In genomic region chr16:23642246-23642774, GRCh38 we compare ENCODE assay signal across 8 cellular contexts. TPM values are rescaled to one million over a fixed set of nuclear protein-coding genes. Genes with fewer than 3 reads are reported as not detected.
DNase-seq lines count a peak whose midpoint lies in the region; ATAC-seq, FAIRE-seq and TF ChIP-seq lines count a peak whose summit lies in the region.

No MANE protein-coding gene starts in this region.

- in situ Hi-C loops in HepG2 (cut with HindIII; ENCODE audit: extremely low pct_ligation_motif_present, low pct_unique_long_range_greater_than_20kb) = no loop called here

- BruUV-seq in HepG2 (replicated peaks; lab: Mats Ljungman, UMichigan) = no TSS peak

- H3K27me3 ChIP-seq in HepG2 (ENCODE audit: control insufficient read depth in 1 of 2, insufficient read depth in 2 of 2, low read length in 2 of 2) (no peaks in the 10 kb centered on the region; a peak in 1 of 5 replicates), thymus (ENCODE audit: control insufficient read depth, insufficient read depth) (no peaks in the 10 kb centered on the region)

- ATAC-seq in activated CD8-positive, alpha-beta memory T cell treated with anti-CD3 and anti-CD28 coated beads, Interleukin-2, amount 10 ng/mL, durations not matched to agents 7 days and 5 days = no peak
- no peak for ATAC-seq in activated naive CD8-positive, alpha-beta T cell treated with anti-CD3 and anti-CD28 coated beads, Interleukin-2, amount 50 U/mL, for 24 hours
- ATAC-seq in HepG2 = no peak

- H3K27ac ChIP-seq in HepG2 (ENCODE audit: extremely low read length, insufficient read depth, low read length) (peak overlapping the region; percentile 89), thymus (ENCODE audit: low read depth) (no peak overlapping the region)

- POLR2A ChIA-PET in HepG2 (lab: Yijun Ruan, JAX) = interaction anchor here (1.1 to 2.7 kb wide), 10 partner anchors 9 to 104 kb away, joined by 3 to 20 read pairs (median 8); partner anchors contain the start of genes EARS2, NDUFAB1, PLK1 and UBFD1

- DNase-seq in activated CD8-positive, alpha-beta memory T cell treated with anti-CD3 and anti-CD28 coated beads, Interleukin-2, amount 10 ng/mL, durations not matched to agents 7 days and 5 days = no peak
- no peak for DNase-seq in activated CD8-positive, alpha-beta memory T cell treated with anti-CD3 and anti-CD28 coated beads, Interleukin-2, amount 50 U/mL, for 4 hours
- no peak for DNase-seq in activated naive CD8-positive, alpha-beta T cell treated with anti-CD3 and anti-CD28 coated beads, Interleukin-2, amount 50 U/mL, for 24 hours
- DNase-seq in HepG2 (ENCODE audit: low spot score) (no peak), DMS 273 treated with DMSO at 0.1 percent for 48 hours (lab: John Stamatoyannopoulos, UW) (no peak), SK-N-DZ (ENCODE audit: low spot score) (no peak)
- no peak for DNase-seq in stimulated activated CD4-positive, alpha-beta T cell treated with anti-CD3 and anti-CD28 coated beads, Interleukin-2, amount 100 ng/mL, for 24 hours

- H3K9me3 ChIP-seq in HepG2 (ENCODE audit: low read length) (no peaks in the 10 kb centered on the region), thymus (ENCODE audit: control insufficient read depth) (no peaks in the 10 kb centered on the region)

- no peak for TF ChIP-seq RAD21 in HepG2 (CRISPR knock-in tag; IDR thresholded peaks at IDR 0.05)

- peaks cover 9 to 32% of the 10 kb centered on the region in 2 experiments for H3K36me3 ChIP-seq in HepG2 (replicated peaks in 1 of 2; ENCODE audit: control insufficient read depth in 1 of 2, insufficient read depth in 2 of 2, low read length in 2 of 2)
- peaks cover 2% of the 10 kb centered on the region for H3K36me3 ChIP-seq in thymus (ENCODE audit: control insufficient read depth, insufficient read depth)

- WGBS in HepG2 (ENCODE audit: low lambda C conversion rate) = 8% methylated on average over 14 of the region's 14 CpGs
- WGBS in thymus = 87% methylated on average over 14 of the region's 14 CpGs

- H3K27me3 Mint-ChIP-seq in activated CD8-positive, alpha-beta memory T cell treated with anti-CD3 and anti-CD28 coated beads, Interleukin-2, amount 10 ng/mL, durations not matched to agents 7 days and 5 days = no peaks in the 10 kb centered on the region
- no peaks in the 10 kb centered on the region for H3K27me3 Mint-ChIP-seq in activated naive CD8-positive, alpha-beta T cell treated with anti-CD3 and anti-CD28 coated beads, Interleukin-2, amount 50 U/mL, for 24 hours

- no peaks in the 10 kb centered on the region for H3K9me3 Mint-ChIP-seq in activated CD8-positive, alpha-beta memory T cell treated with anti-CD3 and anti-CD28 coated beads, Interleukin-2, amount 10 ng/mL, durations not matched to agents 7 days and 5 days (ENCODE audit: low read depth)
- H3K9me3 Mint-ChIP-seq in activated naive CD8-positive, alpha-beta T cell treated with anti-CD3 and anti-CD28 coated beads, Interleukin-2, amount 50 U/mL, for 24 hours = no peaks in the 10 kb centered on the region

- H3K4me1 ChIP-seq in HepG2 (ENCODE audit: insufficient read depth, low read length) (peaks cover 34% of the 10 kb centered on the region), thymus (ENCODE audit: control insufficient read depth, insufficient read depth, low read length) (peaks cover 16% of the 10 kb centered on the region)

- peaks cover 12% of the 10 kb centered on the region for H4K20me1 ChIP-seq in HepG2 (ENCODE audit: insufficient read depth, low read length)

- H2AFZ ChIP-seq in HepG2 (ENCODE audit: low read length) = no peak overlapping the region

- TF ChIP-seq POLR2A in HepG2 (IDR thresholded peaks at IDR 0.05; ENCODE audit: insufficient read depth in 1 of 2, low read depth in 2 of 2, low read length in 2 of 2) = no peak

- H3K4me1 Mint-ChIP-seq in activated CD8-positive, alpha-beta memory T cell treated with anti-CD3 and anti-CD28 coated beads, Interleukin-2, amount 10 ng/mL, durations not matched to agents 7 days and 5 days = peaks cover 48% of the 10 kb centered on the region
- peaks cover 35% of the 10 kb centered on the region for H3K4me1 Mint-ChIP-seq in activated naive CD8-positive, alpha-beta T cell treated with anti-CD3 and anti-CD28 coated beads, Interleukin-2, amount 50 U/mL, for 24 hours

- H3K79me2 ChIP-seq in HepG2 (ENCODE audit: insufficient read depth, low read length) = peaks cover 64% of the 10 kb centered on the region

- peak overlapping the region; percentile 100 for H3K4me3 Mint-ChIP-seq in activated CD8-positive, alpha-beta memory T cell treated with anti-CD3 and anti-CD28 coated beads, Interleukin-2, amount 10 ng/mL, durations not matched to agents 7 days and 5 days
- peak overlapping the region; percentile 99 for H3K4me3 Mint-ChIP-seq in activated naive CD8-positive, alpha-beta T cell treated with anti-CD3 and anti-CD28 coated beads, Interleukin-2, amount 50 U/mL, for 24 hours

- no peak for FAIRE-seq in HepG2 (lab: Jason Lieb, UNC)

- TF ChIP-seq CTCF in HepG2 (CRISPR knock-in tag; IDR thresholded peaks at IDR 0.05) = no peak

- H3K4me3 ChIP-seq in HepG2 (replicated peaks in 1 of 3; ENCODE audit: insufficient read depth in 1 of 3, low read depth in 2 of 3, low read length in 3 of 3) = peak overlapping the region; percentile 91 to 97 (median 97)
- peak overlapping the region; percentile 94 for H3K4me3 ChIP-seq in thymus (ENCODE audit: low read length)

- intact Hi-C loops in HepG2 (cut with micrococcal nuclease; ENCODE audit: unreplicated experiment) = loop anchor here (5.0 kb wide), 1 partner anchor 85 kb away; no protein-coding TSS in a partner anchor

- H3K27ac Mint-ChIP-seq in activated CD8-positive, alpha-beta memory T cell treated with anti-CD3 and anti-CD28 coated beads, Interleukin-2, amount 10 ng/mL, durations not matched to agents 7 days and 5 days = peak overlapping the region; percentile 97
- H3K27ac Mint-ChIP-seq in activated naive CD8-positive, alpha-beta T cell treated with anti-CD3 and anti-CD28 coated beads, Interleukin-2, amount 50 U/mL, for 24 hours = peak overlapping the region; percentile 96

- H3K9ac ChIP-seq in HepG2 (ENCODE audit: insufficient read depth, low read depth, low read length) = peak overlapping the region; percentile 94

- TF ChIP-seq EP300 in HepG2 (IDR thresholded peaks at IDR 0.05; ENCODE audit: low read depth in 2 of 2, low read length in 2 of 2) (no peak), HepG2 (CRISPR knock-in tag; IDR thresholded peaks at IDR 0.05; ENCODE audit: borderline replicate concordance) (no peak)

- CTCF ChIA-PET in activated CD8-positive, alpha-beta memory T cell treated with anti-CD3 and anti-CD28 coated beads, Interleukin-2, amount 10 ng/mL, durations not matched to agents 7 days and 5 days (lab: Charles Lee) = interaction anchor here (0.8 to 1.8 kb wide), 3 partner anchors 29 to 85 kb away, joined by 3 to 6 read pairs (median 4); partner anchors contain the start of genes EARS2, PLK1 and UBFD1
- CTCF ChIA-PET in HepG2 (lab: Yijun Ruan, JAX; ENCODE audit: low intra/inter-chr PET ratio, low total read pairs) = no interaction called here

- peaks cover 38% of the 10 kb centered on the region for H3K36me3 Mint-ChIP-seq in activated CD8-positive, alpha-beta memory T cell treated with anti-CD3 and anti-CD28 coated beads, Interleukin-2, amount 10 ng/mL, durations not matched to agents 7 days and 5 days
- peaks cover 37% of the 10 kb centered on the region for H3K36me3 Mint-ChIP-seq in activated naive CD8-positive, alpha-beta T cell treated with anti-CD3 and anti-CD28 coated beads, Interleukin-2, amount 50 U/mL, for 24 hours (ENCODE audit: low read depth)

- peak overlapping the region; percentile 96 for H3K4me2 ChIP-seq in HepG2 (ENCODE audit: low read depth, low read length)

RNA-seq across cellular contexts. Expression of gene DCTN5, which starts 1.0 kb away (rescaled TPM):
- 10 to 100 TPM; 80.4 to 95.9 TPM for total RNA-seq in activated CD8-positive, alpha-beta memory T cell treated with anti-CD3 and anti-CD28 coated beads, Interleukin-2, amount 10 ng/mL, durations not matched to agents 7 days and 5 days
- total RNA-seq in HepG2 (2016; rRNA removed; fragmentation: Illumina TruSeq; extraction: Trizol) = 207 and 352 TPM in 2 replicates
- 20.5 and 23.4 TPM in 2 replicates for total RNA-seq in HepG2 (2016; cell fraction: cytosol; rRNA removed; fragmentation: Illumina TruSeq; extraction: Trizol; ENCODE audit: low read depth)
- 209 and 347 TPM in 2 replicates for total RNA-seq in HepG2 (2016; cell fraction: insoluble cytoplasmic fraction; rRNA removed; fragmentation: Illumina TruSeq; extraction: Trizol)
- 72.8 and 82.2 TPM in 2 replicates for total RNA-seq in HepG2 (2016; cell fraction: membrane; rRNA removed; fragmentation: Illumina TruSeq; extraction: Trizol)
- 132 and 133 TPM in 2 replicates for total RNA-seq in HepG2 (2016; cell fraction: nucleus; rRNA removed; fragmentation: Illumina TruSeq; extraction: Trizol)
- polyA plus RNA-seq in HepG2 (2011; rRNA removed) (104 and 105 TPM in 2 replicates), thymus (15.8 TPM)
- 63.7 and 85.8 TPM in 2 replicates for polyA plus RNA-seq in HepG2 (2011; cell fraction: cytosol; rRNA removed)
- 63.0 and 74.7 TPM in 2 replicates for polyA plus RNA-seq in HepG2 (2011; cell fraction: nucleus; rRNA removed)
- polyA plus RNA-seq in HepG2 (2012) = 94.7 and 110 TPM in 2 replicates
- polyA plus RNA-seq in HepG2 (2016; cell fraction: cytosol; fragmentation: Illumina TruSeq; extraction: Trizol; ENCODE audit: low read depth) = 19.7 and 22.2 TPM in 2 replicates
- 226 and 246 TPM in 2 replicates for polyA plus RNA-seq in HepG2 (2016; cell fraction: insoluble cytoplasmic fraction; fragmentation: Illumina TruSeq; extraction: Trizol; ENCODE audit: low read depth)
- polyA plus RNA-seq in HepG2 (2016; cell fraction: membrane; fragmentation: Illumina TruSeq; extraction: Trizol; ENCODE audit: low read depth) = 43.6 and 49.0 TPM in 2 replicates
- polyA plus RNA-seq in HepG2 (2016; cell fraction: nucleus; fragmentation: Illumina TruSeq; extraction: Trizol; ENCODE audit: insufficient read depth, low read depth) = 155 and 179 TPM in 2 replicates
- polyA minus RNA-seq in HepG2 (2011; rRNA and poly(A)+ RNA removed; ENCODE audit: low replicate concordance) = 138 and 162 TPM in 2 replicates
- polyA minus RNA-seq in HepG2 (2011; cell fraction: cytosol; rRNA and poly(A)+ RNA removed) = 44.3 and 44.4 TPM in 2 replicates
- 115 and 133 TPM in 2 replicates for polyA minus RNA-seq in HepG2 (2011; cell fraction: nucleus; rRNA and poly(A)+ RNA removed)
- 70.4 and 72.8 TPM in 2 replicates for polyA plus RNA-seq in SK-N-DZ (2014; cell fraction: cytosol; rRNA removed)
- polyA plus RNA-seq in SK-N-DZ (2014; cell fraction: nucleus; rRNA removed) = 54.3 and 66.1 TPM in 2 replicates

RNA-seq across cellular contexts. Expression of gene PALB2, which starts 1.2 kb away (rescaled TPM):
- total RNA-seq in activated CD8-positive, alpha-beta memory T cell treated with anti-CD3 and anti-CD28 coated beads, Interleukin-2, amount 10 ng/mL, durations not matched to agents 7 days and 5 days = 10 to 100 TPM; 23.0 to 26.4 TPM
- total RNA-seq in HepG2 (2016; rRNA removed; fragmentation: Illumina TruSeq; extraction: Trizol) = 40.9 and 58.5 TPM in 2 replicates
- 19.0 and 19.8 TPM in 2 replicates for total RNA-seq in HepG2 (2016; cell fraction: cytosol; rRNA removed; fragmentation: Illumina TruSeq; extraction: Trizol; ENCODE audit: low read depth)
- 40.7 and 53.7 TPM in 2 replicates for total RNA-seq in HepG2 (2016; cell fraction: insoluble cytoplasmic fraction; rRNA removed; fragmentation: Illumina TruSeq; extraction: Trizol)
- 34.7 and 41.1 TPM in 2 replicates for total RNA-seq in HepG2 (2016; cell fraction: membrane; rRNA removed; fragmentation: Illumina TruSeq; extraction: Trizol)
- 36.5 and 40.9 TPM in 2 replicates for total RNA-seq in HepG2 (2016; cell fraction: nucleus; rRNA removed; fragmentation: Illumina TruSeq; extraction: Trizol)
- polyA plus RNA-seq in HepG2 (2011; rRNA removed) (11.0 and 12.1 TPM in 2 replicates), thymus (14.3 TPM)
- polyA plus RNA-seq in HepG2 (2011; cell fraction: cytosol; rRNA removed) = 6.6 and 10.2 TPM in 2 replicates
- polyA plus RNA-seq in HepG2 (2011; cell fraction: nucleus; rRNA removed) = 9.5 and 11.4 TPM in 2 replicates
- 15.7 and 25.4 TPM in 2 replicates for polyA plus RNA-seq in HepG2 (2012)
- polyA plus RNA-seq in HepG2 (2016; cell fraction: cytosol; fragmentation: Illumina TruSeq; extraction: Trizol; ENCODE audit: low read depth) = 3.9 and 4.1 TPM in 2 replicates
- polyA plus RNA-seq in HepG2 (2016; cell fraction: insoluble cytoplasmic fraction; fragmentation: Illumina TruSeq; extraction: Trizol; ENCODE audit: low read depth) = 58.1 and 60.2 TPM in 2 replicates
- polyA plus RNA-seq in HepG2 (2016; cell fraction: membrane; fragmentation: Illumina TruSeq; extraction: Trizol; ENCODE audit: low read depth) = 14.0 and 15.7 TPM in 2 replicates
- polyA plus RNA-seq in HepG2 (2016; cell fraction: nucleus; fragmentation: Illumina TruSeq; extraction: Trizol; ENCODE audit: insufficient read depth, low read depth) = 51.4 and 67.7 TPM in 2 replicates
- polyA minus RNA-seq in HepG2 (2011; rRNA and poly(A)+ RNA removed; ENCODE audit: low replicate concordance) = 16.5 and 19.6 TPM in 2 replicates
- 14.5 and 17.8 TPM in 2 replicates for polyA minus RNA-seq in HepG2 (2011; cell fraction: cytosol; rRNA and poly(A)+ RNA removed)
- 32.6 and 35.8 TPM in 2 replicates for polyA minus RNA-seq in HepG2 (2011; cell fraction: nucleus; rRNA and poly(A)+ RNA removed)
- 21.1 and 21.7 TPM in 2 replicates for polyA plus RNA-seq in SK-N-DZ (2014; cell fraction: cytosol; rRNA removed)
- polyA plus RNA-seq in SK-N-DZ (2014; cell fraction: nucleus; rRNA removed) = 10.9 and 24.9 TPM in 2 replicates

RNA-seq across cellular contexts. Expression of gene PLK1, which starts 36.4 kb away (rescaled TPM):
- total RNA-seq in activated CD8-positive, alpha-beta memory T cell treated with anti-CD3 and anti-CD28 coated beads, Interleukin-2, amount 10 ng/mL, durations not matched to agents 7 days and 5 days = 100 to 1,000 TPM; 132 to 135 TPM
- 76.3 and 97.4 TPM in 2 replicates for total RNA-seq in HepG2 (2016; rRNA removed; fragmentation: Illumina TruSeq; extraction: Trizol)
- 28.4 and 28.6 TPM in 2 replicates for total RNA-seq in HepG2 (2016; cell fraction: cytosol; rRNA removed; fragmentation: Illumina TruSeq; extraction: Trizol; ENCODE audit: low read depth)
- 76.4 and 97.9 TPM in 2 replicates for total RNA-seq in HepG2 (2016; cell fraction: insoluble cytoplasmic fraction; rRNA removed; fragmentation: Illumina TruSeq; extraction: Trizol)
- 53.8 and 55.3 TPM in 2 replicates for total RNA-seq in HepG2 (2016; cell fraction: membrane; rRNA removed; fragmentation: Illumina TruSeq; extraction: Trizol)
- 54.5 and 64.5 TPM in 2 replicates for total RNA-seq in HepG2 (2016; cell fraction: nucleus; rRNA removed; fragmentation: Illumina TruSeq; extraction: Trizol)
- polyA plus RNA-seq in HepG2 (2011; rRNA removed) (50.7 and 71.5 TPM in 2 replicates), thymus (6.9 TPM)
- 50.1 and 88.3 TPM in 2 replicates for polyA plus RNA-seq in HepG2 (2011; cell fraction: cytosol; rRNA removed)
- 85.1 and 122 TPM in 2 replicates for polyA plus RNA-seq in HepG2 (2011; cell fraction: nucleus; rRNA removed)
- 60.8 and 97.0 TPM in 2 replicates for polyA plus RNA-seq in HepG2 (2012)
- 33.9 and 37.2 TPM in 2 replicates for polyA plus RNA-seq in HepG2 (2016; cell fraction: cytosol; fragmentation: Illumina TruSeq; extraction: Trizol; ENCODE audit: low read depth)
- 114 and 170 TPM in 2 replicates for polyA plus RNA-seq in HepG2 (2016; cell fraction: insoluble cytoplasmic fraction; fragmentation: Illumina TruSeq; extraction: Trizol; ENCODE audit: low read depth)
- 49.5 and 62.0 TPM in 2 replicates for polyA plus RNA-seq in HepG2 (2016; cell fraction: membrane; fragmentation: Illumina TruSeq; extraction: Trizol; ENCODE audit: low read depth)
- 151 and 164 TPM in 2 replicates for polyA plus RNA-seq in HepG2 (2016; cell fraction: nucleus; fragmentation: Illumina TruSeq; extraction: Trizol; ENCODE audit: insufficient read depth, low read depth)
- polyA minus RNA-seq in HepG2 (2011; rRNA and poly(A)+ RNA removed; ENCODE audit: low replicate concordance) = 177 and 191 TPM in 2 replicates
- 65.7 and 78.2 TPM in 2 replicates for polyA minus RNA-seq in HepG2 (2011; cell fraction: cytosol; rRNA and poly(A)+ RNA removed)
- 41.4 and 66.2 TPM in 2 replicates for polyA minus RNA-seq in HepG2 (2011; cell fraction: nucleus; rRNA and poly(A)+ RNA removed)
- 107 and 112 TPM in 2 replicates for polyA plus RNA-seq in SK-N-DZ (2014; cell fraction: cytosol; rRNA removed)
- 61.1 and 103 TPM in 2 replicates for polyA plus RNA-seq in SK-N-DZ (2014; cell fraction: nucleus; rRNA removed)

RNA-seq across cellular contexts. Expression of gene NDUFAB1, which starts 46.2 kb away (rescaled TPM):
- total RNA-seq in activated CD8-positive, alpha-beta memory T cell treated with anti-CD3 and anti-CD28 coated beads, Interleukin-2, amount 10 ng/mL, durations not matched to agents 7 days and 5 days = 100 to 1,000 TPM in 1 of 2 experiments, 10 to 100 TPM in 1; 90.2 to 111 TPM
- total RNA-seq in HepG2 (2016; rRNA removed; fragmentation: Illumina TruSeq; extraction: Trizol) = 601 and 760 TPM in 2 replicates
- 295 and 299 TPM in 2 replicates for total RNA-seq in HepG2 (2016; cell fraction: cytosol; rRNA removed; fragmentation: Illumina TruSeq; extraction: Trizol; ENCODE audit: low read depth)
- 602 and 798 TPM in 2 replicates for total RNA-seq in HepG2 (2016; cell fraction: insoluble cytoplasmic fraction; rRNA removed; fragmentation: Illumina TruSeq; extraction: Trizol)
- total RNA-seq in HepG2 (2016; cell fraction: membrane; rRNA removed; fragmentation: Illumina TruSeq; extraction: Trizol) = 285 and 300 TPM in 2 replicates
- 185 and 192 TPM in 2 replicates for total RNA-seq in HepG2 (2016; cell fraction: nucleus; rRNA removed; fragmentation: Illumina TruSeq; extraction: Trizol)
- polyA plus RNA-seq in HepG2 (2011; rRNA removed) = 192 and 221 TPM in 2 replicates
- 288 and 387 TPM in 2 replicates for polyA plus RNA-seq in HepG2 (2011; cell fraction: cytosol; rRNA removed)
- polyA plus RNA-seq in HepG2 (2011; cell fraction: nucleus; rRNA removed) = 84.1 and 87.7 TPM in 2 replicates
- polyA plus RNA-seq in HepG2 (2012) = 224 and 262 TPM in 2 replicates
- polyA plus RNA-seq in HepG2 (2016; cell fraction: cytosol; fragmentation: Illumina TruSeq; extraction: Trizol; ENCODE audit: low read depth) = 233 and 257 TPM in 2 replicates
- polyA plus RNA-seq in HepG2 (2016; cell fraction: insoluble cytoplasmic fraction; fragmentation: Illumina TruSeq; extraction: Trizol; ENCODE audit: low read depth) = 608 and 670 TPM in 2 replicates
- polyA plus RNA-seq in HepG2 (2016; cell fraction: membrane; fragmentation: Illumina TruSeq; extraction: Trizol; ENCODE audit: low read depth) = 191 and 215 TPM in 2 replicates
- polyA plus RNA-seq in HepG2 (2016; cell fraction: nucleus; fragmentation: Illumina TruSeq; extraction: Trizol; ENCODE audit: insufficient read depth, low read depth) = 276 and 279 TPM in 2 replicates
- polyA minus RNA-seq in HepG2 (2011; rRNA and poly(A)+ RNA removed; ENCODE audit: low replicate concordance) = 41.0 and 74.5 TPM in 2 replicates
- 75.4 and 99.6 TPM in 2 replicates for polyA minus RNA-seq in HepG2 (2011; cell fraction: cytosol; rRNA and poly(A)+ RNA removed)
- polyA minus RNA-seq in HepG2 (2011; cell fraction: nucleus; rRNA and poly(A)+ RNA removed) = 33.9 and 41.0 TPM in 2 replicates
- 110 TPM for polyA plus RNA-seq in thymus
- 379 and 396 TPM in 2 replicates for polyA plus RNA-seq in SK-N-DZ (2014; cell fraction: cytosol; rRNA removed)
- polyA plus RNA-seq in SK-N-DZ (2014; cell fraction: nucleus; rRNA removed) = 185 and 260 TPM in 2 replicates
